ENCODE assay signal across 8 cellular contexts in genomic region chr3:54951405-54951804, GRCh38. TPM values are rescaled to one million over a fixed set of nuclear protein-coding genes. Genes with fewer than 3 reads are reported as not detected.
DNase-seq lines count a peak whose midpoint lies in the region; ATAC-seq, FAIRE-seq and TF ChIP-seq lines count a peak whose summit lies in the region.

No MANE protein-coding gene starts in this region.

- H3K4me3 ChIP-seq in LNCaP clone FGC (ENCODE audit: low read depth, low read length) (no peak overlapping the region), K562 (no peak overlapping the region), keratinocyte (ENCODE audit: control insufficient read depth in 2 of 3, extremely low read depth in 1 of 3, insufficient read depth in 2 of 3, low read depth in 1 of 3, low read length in 3 of 3) (no peak overlapping the region), thyroid gland (replicated peaks in 1 of 3) (no peak overlapping the region)

- TF ChIP-seq POLR2A in K562 (conservative IDR thresholded peaks at IDR 0.05), result no peak
- TF ChIP-seq POLR2A in thyroid gland (IDR thresholded peaks at IDR 0.05), result no peak

- H3K27ac Mint-ChIP-seq in natural killer cell, result no peak overlapping the region

- in situ Hi-C loops in K562 (cut with MboI), result no loop called here

- no peaks in the 10 kb centered on the region for H3K36me3 Mint-ChIP-seq in natural killer cell

- peak in 10 of 14 donors; percentile 3 to 69 (median 24) for DNase-seq in C1 segment of cervical spinal cord (lab: John Stamatoyannopoulos, UW)
- peak; percentile 63 for DNase-seq in LNCaP clone FGC (ENCODE audit: low read depth)
- peak; percentile 5 to 25 (median 15) for DNase-seq in K562 (ENCODE audit: extremely low read depth in 1 of 4, low spot score in 3 of 4)
- DNase-seq in keratinocyte (ENCODE audit: low read depth, low spot score), result no peak
- peak; percentile 22 to 27 for DNase-seq in thyroid gland
- DNase-seq in NCI-H774 (lab: John Stamatoyannopoulos, UW), result no peak
- no peak for DNase-seq in natural killer cell
- DNase-seq in NCI-H2227 (lab: John Stamatoyannopoulos, UW; ENCODE audit: unreplicated experiment), result no peak

- intact Hi-C loops in K562 (cut with micrococcal nuclease) (loop anchor here (5.0 kb wide), 1 partner anchor 231 kb away; no protein-coding TSS in a partner anchor), thyroid gland (cut with DNase I) (no loop called here), natural killer cell (cut with micrococcal nuclease) (no loop called here)

- no TSS peak for BruUV-seq in K562 (replicated peaks; lab: Mats Ljungman, UMichigan)

- H3K9me1 ChIP-seq in K562 (ENCODE audit: control insufficient read depth, insufficient read depth, low read length) (no peaks in the 10 kb centered on the region), keratinocyte (ENCODE audit: control insufficient read depth, extremely low read depth, insufficient read depth, low read length) (no peaks in the 10 kb centered on the region)

- H3K9me3 Mint-ChIP-seq in natural killer cell, result no peaks in the 10 kb centered on the region

- H3K9ac ChIP-seq in K562 (ENCODE audit: insufficient read depth in 1 of 2, low read depth in 2 of 2, low read length in 2 of 2) (no peak overlapping the region), keratinocyte (ENCODE audit: control insufficient read depth, extremely low read depth, insufficient read depth, low read length) (no peak overlapping the region)

- H3K4me1 ChIP-seq in K562 (replicated peaks in 1 of 2; ENCODE audit: control insufficient read depth in 2 of 2, insufficient read depth in 2 of 2, low read length in 2 of 2) (no peaks in the 10 kb centered on the region; a peak in 1 of 5 replicates), keratinocyte (ENCODE audit: control insufficient read depth, extremely low read depth, insufficient read depth, low read length) (peaks cover 5% of the 10 kb centered on the region), thyroid gland (no peaks in the 10 kb centered on the region)

- H2AFZ ChIP-seq in K562 (ENCODE audit: low read depth, low read length) (no peak overlapping the region), keratinocyte (ENCODE audit: control insufficient read depth, low read length) (no peak overlapping the region)

- H3K9me3 ChIP-seq in K562 (replicated peaks; ENCODE audit: control insufficient read depth, insufficient read depth, low read depth, low read length), result no peaks in the 10 kb centered on the region
- H3K9me3 ChIP-seq in keratinocyte (ENCODE audit: control insufficient read depth, low read depth, low read length), result no peaks in the 10 kb centered on the region
- no peaks in the 10 kb centered on the region for H3K9me3 ChIP-seq in thyroid gland

- POLR2A ChIA-PET in K562 (lab: Yijun Ruan, JAX), result no interaction called here

- H4K20me1 ChIP-seq in K562 (replicated peaks; ENCODE audit: control insufficient read depth, insufficient read depth, low read length), result no peaks in the 10 kb centered on the region
- H4K20me1 ChIP-seq in keratinocyte (ENCODE audit: control insufficient read depth, extremely low read depth, insufficient read depth, low read length), result no peaks in the 10 kb centered on the region

- FAIRE-seq in K562 (lab: Jason Lieb, UNC) (no peak), keratinocyte (lab: Jason Lieb, UNC) (no peak)

- H3K4me2 ChIP-seq in K562 (ENCODE audit: insufficient read depth, low read length) (no peak overlapping the region), keratinocyte (ENCODE audit: control insufficient read depth, extremely low read depth, insufficient read depth, low read depth, low read length) (no peak overlapping the region)

- H3K27me3 ChIP-seq in K562 (ENCODE audit: control insufficient read depth in 2 of 2, insufficient read depth in 2 of 2, low read length in 2 of 2) (no peaks in the 10 kb centered on the region), keratinocyte (ENCODE audit: control insufficient read depth, extremely low read depth, insufficient read depth, low read length) (peaks cover 3% of the 10 kb centered on the region), thyroid gland (no peaks in the 10 kb centered on the region)

- TF ChIP-seq CTCF in LNCaP clone FGC (IDR thresholded peaks at IDR 0.05; ENCODE audit: control insufficient read depth, extremely low read depth, insufficient read depth) (peak; percentile 61), K562 (IDR thresholded peaks at IDR 0.05 in 2 of 3, conservative IDR thresholded peaks at IDR 0.05 in 1 of 3; ENCODE audit: insufficient read depth in 2 of 3, low read depth in 1 of 3, low read length in 3 of 3) (peak; percentile 32 to 69 (median 44); a peak in 4 of 6 replicates), keratinocyte (optimal IDR thresholded peaks at IDR 0.05 in 1 of 3, IDR thresholded peaks at IDR 0.05 in 1 of 3, conservative IDR thresholded peaks at IDR 0.05 in 1 of 3; ENCODE audit: extremely low read depth in 1 of 3, insufficient read depth in 2 of 3, low read length in 3 of 3) (peak; percentile 44 to 68 (median 62)), thyroid gland (IDR thresholded peaks at IDR 0.05) (peak in 3 of 6 experiments; percentile 6 to 19 (median 14)), natural killer cell (IDR thresholded peaks at IDR 0.05) (no peak)

- no peaks in the 10 kb centered on the region for H3K36me3 ChIP-seq in K562 (ENCODE audit: control insufficient read depth, insufficient read depth, low read length)
- H3K36me3 ChIP-seq in keratinocyte (ENCODE audit: control insufficient read depth in 2 of 2, extremely low read depth in 1 of 2, insufficient read depth in 2 of 2, low read length in 2 of 2), result no peaks in the 10 kb centered on the region
- no peaks in the 10 kb centered on the region for H3K36me3 ChIP-seq in thyroid gland

- TF ChIP-seq EP300 in K562 (IDR thresholded peaks at IDR 0.05; ENCODE audit: low read length), result no peak

- 0% methylated on average over 5 of the region's 8 CpGs for WGBS in K562 (ENCODE audit: insufficient coverage, low coverage, missing lambda C conversion rate)
- WGBS in thyroid gland, 2 donors, result 56 to 66% methylated on average over 5 to 8 of the region's 8 CpGs

- CTCF ChIA-PET in K562 (lab: Yijun Ruan, JAX; ENCODE audit: low intra/inter-chr PET ratio), result no interaction called here

- 0 out of 4 replicates have a peak, but pooled peaks have one; percentile 17 to 22 for TF ChIP-seq RAD21 in K562 (CRISPR knock-in tag; conservative IDR thresholded peaks at IDR 0.05 in 1 of 2, IDR thresholded peaks at IDR 0.05 in 1 of 2)

- H3K4me1 Mint-ChIP-seq in natural killer cell, result no peaks in the 10 kb centered on the region

- no peak overlapping the region for H3K27ac ChIP-seq in K562 (ENCODE audit: extremely low read depth, low read depth, low read length)
- no peak overlapping the region for H3K27ac ChIP-seq in keratinocyte (ENCODE audit: control insufficient read depth, insufficient read depth, low read length)
- no peak overlapping the region for H3K27ac ChIP-seq in thyroid gland

- H3K27me3 Mint-ChIP-seq in natural killer cell (ENCODE audit: low read depth in 2 of 2), result no peaks in the 10 kb centered on the region

- dilution Hi-C loops in keratinocyte (cut with MboI; ENCODE audit: extremely low pct_ligation_motif_present, low sequenced_read_pairs), result no loop called here

- H3K79me2 ChIP-seq in K562 (ENCODE audit: control insufficient read depth, insufficient read depth, low read length) (no peaks in the 10 kb centered on the region), keratinocyte (ENCODE audit: control insufficient read depth, insufficient read depth, low read length) (no peaks in the 10 kb centered on the region)

- no peak overlapping the region for H3K4me3 Mint-ChIP-seq in natural killer cell

- ATAC-seq in K562, result peak; percentile 84
- ATAC-seq in natural killer cell, result no peak

TF ChIP-seq in K562, 482 proteins besides CTCF, POLR2A, EP300 and RAD21 (continues in another document):
- TF ChIP-seq PCBP1 (IDR thresholded peaks at IDR 0.05; ENCODE audit: low read depth, low read length, poor library complexity, severe bottlenecking) (no peak), ZNF212 (CRISPR knock-in tag; IDR thresholded peaks at IDR 0.05) (no peak), SMC3 (conservative IDR thresholded peaks at IDR 0.05; ENCODE audit: insufficient read depth, low read depth, low read length) (0 out of 2 replicates have a peak, but pooled peaks have one; percentile 8)
- TF ChIP-seq, protein P1, sequence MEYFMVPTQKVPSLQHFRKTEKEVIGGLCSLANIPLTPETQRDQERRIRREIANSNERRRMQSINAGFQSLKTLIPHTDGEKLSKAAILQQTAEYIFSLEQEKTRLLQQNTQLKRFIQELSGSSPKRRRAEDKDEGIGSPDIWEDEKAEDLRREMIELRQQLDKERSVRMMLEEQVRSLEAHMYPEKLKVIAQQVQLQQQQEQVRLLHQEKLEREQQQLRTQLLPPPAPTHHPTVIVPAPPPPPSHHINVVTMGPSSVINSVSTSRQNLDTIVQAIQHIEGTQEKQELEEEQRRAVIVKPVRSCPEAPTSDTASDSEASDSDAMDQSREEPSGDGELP (CRISPR knock-in tag; IDR thresholded peaks at IDR 0.05; ENCODE audit: borderline replicate concordance), result no peak

RNA-seq across cellular contexts. Expression of gene LRTM1, which starts 23.5 kb away (rescaled TPM):
- not detected in 2 replicates for total RNA-seq in K562 (2011; cell fraction: chromatin; rRNA removed; ENCODE audit: low replicate concordance)
- not detected in 2 replicates for total RNA-seq in K562 (2011; cell fraction: nucleolus; rRNA removed)
- total RNA-seq in K562 (2011; cell fraction: nucleoplasm; rRNA removed), result not detected in 2 replicates
- total RNA-seq in K562 (2014; rRNA removed) (not detected in 2 replicates), K562 (2014; rRNA removed; fragmentation: Illumina TruSeq; extraction: Trizol) (not detected in 2 replicates), K562 (2015; rRNA removed; fragmentation: Illumina TruSeq; extraction: Trizol) (not detected in 2 replicates), K562 (2021) (not detected in 2 replicates), thyroid gland (not detected), natural killer cell (not detected)
- polyA plus RNA-seq in K562 (2011; rRNA removed) (not detected in 2 replicates), K562 (2014; fragmentation: Illumina TruSeq; extraction: Trizol) (not detected in 2 replicates), K562 (2014; fragmentation: Nextera tagmentation; extraction: Ambion mirVana) (not detected), K562 (2014; rRNA removed) (not detected in 2 replicates), keratinocyte (not detected in 3 replicates)
- polyA plus RNA-seq in K562 (2011; cell fraction: cytosol; rRNA removed), result not detected in 2 replicates
- polyA plus RNA-seq in K562 (2011; cell fraction: nucleus; rRNA removed), result not detected in 2 replicates
- not detected in 2 replicates for polyA plus RNA-seq in K562 (2012)
- polyA minus RNA-seq in K562 (2011; rRNA and poly(A)+ RNA removed), result not detected in 2 replicates
- polyA minus RNA-seq in K562 (2011; cell fraction: cytosol; rRNA and poly(A)+ RNA removed), result not detected in 2 replicates
- not detected in 2 replicates for polyA minus RNA-seq in K562 (2011; cell fraction: nucleus; rRNA and poly(A)+ RNA removed)
- polyA plus RNA-seq in keratinocyte (2011; ENCODE audit: low read depth), result not detected
- polyA plus RNA-seq in keratinocyte (2011; cell fraction: cytosol; rRNA removed), result not detected in 2 replicates
- polyA plus RNA-seq in keratinocyte (2011; cell fraction: nucleus; rRNA removed), result not detected in 2 replicates
- polyA plus RNA-seq in keratinocyte (2012; ENCODE audit: low replicate concordance), result not detected in 2 replicates
- polyA minus RNA-seq in keratinocyte, result not detected in 3 replicates
- polyA minus RNA-seq in keratinocyte (2011; cell fraction: cytosol; rRNA and poly(A)+ RNA removed), result not detected
- polyA minus RNA-seq in keratinocyte (2011; cell fraction: nucleus; rRNA and poly(A)+ RNA removed), result not detected in 2 replicates

Comparison
In these comparisons a context has a peak if more than half of its experiments do, and no peak if none do; other contexts are left out.
1. DNase-seq: peak in C1 segment of cervical spinal cord (10 of 14), LNCaP clone FGC (single experiment), K562 (4 of 4) and thyroid gland (2 of 2); none in keratinocyte (single experiment), NCI-H774 (single experiment), natural killer cell (single experiment) and NCI-H2227 (single experiment).